In genomic region chr17:57338257-57338919, GRCh38 we compare ENCODE assay signal across 12 cellular contexts.
A peak's percentile ranks its signal among the peaks of the same experiment; 100 is the strongest.
DNase-seq lines count a peak whose midpoint lies in the region; ATAC-seq and TF ChIP-seq lines count a peak whose summit lies in the region.
"Had no signal": no experiment of that assay in that cellular context is flagged by ENCODE, and none has a peak within 500 bp of the region (broad histone marks: within the 10 kb centered on the region; RNA-seq: fewer than 3 reads in every experiment).

No MANE protein-coding gene starts in this region.

- no peaks in the 10 kb centered on the region for H3K27me3 Mint-ChIP-seq in activated T-cell treated with anti-CD3 and anti-CD28 coated beads, Interleukin-2, amount 50 U/mL, for 24 hours
- peaks cover 20 to 64% (median 33%) of the 10 kb centered on the region in 3 donors for H3K27me3 Mint-ChIP-seq in CD14-positive monocyte (ENCODE audit: low read depth in 3 of 3)

- no peak for TF ChIP-seq CTCF in CD14-positive monocyte (IDR thresholded peaks at IDR 0.05)

- DNase-seq in activated T-cell treated with anti-CD3 and anti-CD28 coated beads, Interleukin-2, amount 50 U/mL, for 24 hours, result peak; percentile 22
- DNase-seq in activated T-cell treated with anti-CD3 and anti-CD28 coated beads, Interleukin-2, amount 50 U/mL, for 48 hours, result no peak
- DNase-seq in SKM-1 (lab: John Stamatoyannopoulos, UW; ENCODE audit: unreplicated experiment), result peak; percentile 54
- DNase-seq in stimulated activated naive CD8-positive, alpha-beta T cell treated with anti-CD3 and anti-CD28 coated beads, Interleukin-15, Interleukin-2, amounts not matched to agents 100 U/mL and 50 U/mL, for 24 hours, result peak; percentile 13
- no peak for DNase-seq in CD14-positive monocyte (ENCODE audit: low spot score)
- DNase-seq in glomerular visceral epithelial cell (ENCODE audit: extremely low spot score), result no peak
- DNase-seq: hippocampal formation, SJCRH30, upper lobe of left lung had no signal

- H3K9me3 Mint-ChIP-seq in activated T-cell treated with anti-CD3 and anti-CD28 coated beads, Interleukin-2, amount 50 U/mL, for 24 hours, result no peaks in the 10 kb centered on the region
- H3K9me3 Mint-ChIP-seq in CD14-positive monocyte, result peaks cover 0 to 6% (median 3%) of the 10 kb centered on the region in 7 donors

- intact Hi-C loops in CD14-positive monocyte (cut with micrococcal nuclease), result no loop called here

- no peak overlapping the region for H3K27ac Mint-ChIP-seq in activated T-cell treated with anti-CD3 and anti-CD28 coated beads, Interleukin-2, amount 50 U/mL, for 24 hours
- H3K27ac Mint-ChIP-seq in CD14-positive monocyte, result no peak overlapping the region

- H3K36me3 Mint-ChIP-seq in activated T-cell treated with anti-CD3 and anti-CD28 coated beads, Interleukin-2, amount 50 U/mL, for 24 hours (ENCODE audit: low read depth), result peaks cover 30% of the 10 kb centered on the region
- H3K36me3 Mint-ChIP-seq in CD14-positive monocyte, result peaks cover 6 to 28% of the 10 kb centered on the region in 2 donors

- peaks cover 56% of the 10 kb centered on the region for H3K4me1 Mint-ChIP-seq in activated T-cell treated with anti-CD3 and anti-CD28 coated beads, Interleukin-2, amount 50 U/mL, for 24 hours (ENCODE audit: low read depth)
- peaks cover 15% of the 10 kb centered on the region for H3K4me1 Mint-ChIP-seq in CD14-positive monocyte

- H3K4me3 Mint-ChIP-seq in activated T-cell treated with anti-CD3 and anti-CD28 coated beads, Interleukin-2, amount 50 U/mL, for 24 hours, result no peak overlapping the region
- H3K4me3 Mint-ChIP-seq in CD14-positive monocyte, result peak overlapping the region in 1 of 2 donors; percentile 61

- ATAC-seq in HG03108 (IDR thresholded peaks at IDR 0.05; ENCODE audit: unreplicated experiment) (peak; percentile 58), GM19455 (IDR thresholded peaks at IDR 0.05; ENCODE audit: unreplicated experiment) (no peak)
- ATAC-seq in stimulated activated naive CD8-positive, alpha-beta T cell treated with anti-CD3 and anti-CD28 coated beads, Interleukin-15, Interleukin-2, amounts not matched to agents 100 U/mL and 50 U/mL, for 24 hours, result peak; percentile 74
- ATAC-seq: HCT116 had no signal

Comparison
In these comparisons a context has a peak if more than half of its experiments do, and no peak if none do; other contexts are left out.
1. DNase-seq: peak in activated T-cell treated with anti-CD3 and anti-CD28 coated beads, Interleukin-2, amount 50 U/mL, for 24 hours (single experiment), SKM-1 (single experiment) and stimulated activated naive CD8-positive, alpha-beta T cell treated with anti-CD3 and anti-CD28 coated beads, Interleukin-15, Interleukin-2, amounts not matched to agents 100 U/mL and 50 U/mL, for 24 hours (single experiment); none in activated T-cell treated with anti-CD3 and anti-CD28 coated beads, Interleukin-2, amount 50 U/mL, for 48 hours (0 of 2), CD14-positive monocyte (single experiment) and glomerular visceral epithelial cell (single experiment).